11 cellular contexts compared by ENCODE assay signal in genomic region chr20:19993937-19994667, GRCh38. TPM values are rescaled to one million over a fixed set of nuclear protein-coding genes. Genes with fewer than 3 reads are reported as not detected.
DNase-seq lines count a peak whose midpoint lies in the region; ATAC-seq and TF ChIP-seq lines count a peak whose summit lies in the region.
"Had no signal": no experiment of that assay in that cellular context is flagged by ENCODE, and none has a peak within 500 bp of the region (broad histone marks: within the 10 kb centered on the region; RNA-seq: fewer than 3 reads in every experiment).

No MANE protein-coding gene starts in this region.

- H3K9ac ChIP-seq in muscle layer of colon (ENCODE audit: low read length): peak overlapping the region; percentile 7

- H3K9me3 ChIP-seq in AG04450 (ENCODE audit: control insufficient read depth, insufficient read depth, low read length) (no peaks in the 10 kb centered on the region; the same call in 1 of the 2 replicates), PC-9 (ENCODE audit: insufficient read depth, low read depth) (no peaks in the 10 kb centered on the region), muscle layer of colon (ENCODE audit: low read length) (no peaks in the 10 kb centered on the region)

- H3K9me2 ChIP-seq in PC-9 (ENCODE audit: insufficient read depth): no peaks in the 10 kb centered on the region

- ATAC-seq in HG02623 (IDR thresholded peaks at IDR 0.05; ENCODE audit: unreplicated experiment) (no peak), GM18502 (IDR thresholded peaks at IDR 0.05; ENCODE audit: poor library complexity, unreplicated experiment) (no peak)
- ATAC-seq: activated T-cell treated with anti-CD3 and anti-CD28 coated beads, Interleukin-2, amount 50 U/mL, for 72 hours; stimulated activated naive B cell treated with anti-CD40 and anti-IgM and Interleukin-4, amounts not matched to agents 10 μg/mL and 1 μg/mL and 100 μg/mL, for 72 hours had no signal

- H3K4me1 ChIP-seq in PC-9 (replicated peaks; ENCODE audit: insufficient read depth) (peaks cover 54% of the 10 kb centered on the region), muscle layer of colon (ENCODE audit: insufficient read depth, low read length) (peaks cover 41% of the 10 kb centered on the region)

- CTCF ChIA-PET in AG04450 (lab: Charles Lee): interaction anchor here (0.6 to 3.2 kb wide), 26 partner anchors 9 to 599 kb away, joined by 3 to 27 read pairs (median 5); partner anchors contain the start of gene NAA20
- CTCF ChIA-PET in PC-9 (lab: Charles Lee): interaction anchor here (0.6 to 1.8 kb wide), 6 partner anchors 17 to 108 kb away, joined by 3 to 7 read pairs (median 4); partner anchors contain the start of genes CFAP61 and CRNKL1

- TF ChIP-seq CTCF in AG04450 (IDR thresholded peaks at IDR 0.05; ENCODE audit: low read depth, low read length): no peak
- no peak for TF ChIP-seq CTCF in PC-9 (conservative IDR thresholded peaks at IDR 0.05)

- H3K36me3 ChIP-seq in PC-9 (ENCODE audit: low read depth) (peaks cover 5% of the 10 kb centered on the region; the same call in 1 of the 2 replicates), muscle layer of colon (ENCODE audit: insufficient read depth, low read length) (peaks cover 44% of the 10 kb centered on the region)

- H3K79me2 ChIP-seq in PC-9 (ENCODE audit: low read depth): peaks cover 61% of the 10 kb centered on the region

- peak overlapping the region; percentile 96 for H3K27ac ChIP-seq in AG04450 (ENCODE audit: low read depth, low read length)
- H3K27ac ChIP-seq in PC-9: peak overlapping the region; percentile 100
- peak overlapping the region; percentile 98 for H3K27ac ChIP-seq in epithelial cell of prostate
- peak overlapping the region; percentile 83 for H3K27ac ChIP-seq in muscle layer of colon (ENCODE audit: low read depth, low read length)

- TSS peak; percentile 43 for BruUV-seq in PC-9 (replicated peaks; lab: Mats Ljungman, UMichigan)

- POLR2A ChIA-PET in AG04450 (lab: Yijun Ruan, JAX) (interaction anchor here (0.5 to 6.5 kb wide), 9 partner anchors 16 to 210 kb away, joined by 3 to 88 read pairs (median 5); no protein-coding TSS in a partner anchor), PC-9 (lab: Charles Lee; ENCODE audit: unreplicated experiment) (interaction anchor here (0.6 to 1.9 kb wide), 7 partner anchors 15 to 208 kb away, joined by 3 to 26 read pairs (median 5); partner anchors contain the start of genes CFAP61 and CRNKL1)

- DNase-seq in AG04450 (ENCODE audit: low read depth, low spot score): no peak
- peak; percentile 48 to 82 for DNase-seq in PC-9
- peak; percentile 68 for DNase-seq in epithelial cell of prostate (ENCODE audit: low read depth, low spot score)
- no peak for DNase-seq in cerebellar cortex (ENCODE audit: low spot score)
- no peak for DNase-seq in retina
- DNase-seq: activated T-cell treated with anti-CD3 and anti-CD28 coated beads, Interleukin-2, amount 50 U/mL, for 72 hours; stimulated activated naive B cell treated with anti-CD40 and anti-IgM and Interleukin-4, amounts not matched to agents 10 μg/mL and 1 μg/mL and 100 μg/mL, for 72 hours had no signal

- peak overlapping the region; percentile 91 for H3K4me2 ChIP-seq in PC-9

- H3K4me3 ChIP-seq in AG04450 (ENCODE audit: low read depth, low read length) (no peak overlapping the region), PC-9 (peak overlapping the region; percentile 46; the same call in 1 of the 2 replicates), muscle layer of colon (ENCODE audit: low read depth in 1 of 2, low read length in 2 of 2) (peak overlapping the region; percentile 4 to 22)

- H2AFZ ChIP-seq in PC-9: peak overlapping the region; percentile 59; the same call in 1 of the 2 replicates

- intact Hi-C loops in PC-9 (cut with micrococcal nuclease; ENCODE audit: unreplicated experiment): loop anchor here (1.0 to 2.0 kb wide), 9 partner anchors 20 to 235 kb away; partner anchors contain the start of gene RIN2

- no peaks in the 10 kb centered on the region for H3K27me3 ChIP-seq in AG04450 (ENCODE audit: control insufficient read depth, insufficient read depth, low read length)
- no peaks in the 10 kb centered on the region for H3K27me3 ChIP-seq in PC-9 (ENCODE audit: insufficient read depth, low read depth)
- H3K27me3 ChIP-seq in muscle layer of colon (ENCODE audit: control insufficient read depth in 1 of 2, insufficient read depth in 2 of 2, low read length in 2 of 2): no peaks in the 10 kb centered on the region

- H3F3A ChIP-seq in PC-9 (ENCODE audit: insufficient read depth, low read depth): peaks cover 47% of the 10 kb centered on the region

- no peaks in the 10 kb centered on the region for H4K20me1 ChIP-seq in PC-9 (ENCODE audit: insufficient read depth)

RNA-seq across cellular contexts. Expression of gene NAA20, which starts 23.1 kb away (rescaled TPM):
- polyA plus RNA-seq in AG04450 (2011; rRNA removed): 59.6 and 85.1 TPM in 2 replicates
- 15.6 and 23.1 TPM in 2 replicates for polyA minus RNA-seq in AG04450 (2011; rRNA and poly(A)+ RNA removed)
- total RNA-seq in PC-9 (2021): 167 and 168 TPM in 2 replicates

RNA-seq across cellular contexts. Expression of gene CRNKL1, which starts 58.2 kb away (rescaled TPM):
- polyA plus RNA-seq in AG04450 (2011; rRNA removed): 15.1 and 21.0 TPM in 2 replicates
- 15.7 and 21.2 TPM in 2 replicates for polyA minus RNA-seq in AG04450 (2011; rRNA and poly(A)+ RNA removed)
- total RNA-seq in PC-9 (2021): 24.8 and 33.0 TPM in 2 replicates

RNA-seq across cellular contexts. Expression of gene CFAP61, which starts 58.2 kb away (rescaled TPM):
- not detected in 2 replicates for polyA plus RNA-seq in AG04450 (2011; rRNA removed)
- 0.83 TPM in 1 of 2 replicates, not detected in the other for polyA minus RNA-seq in AG04450 (2011; rRNA and poly(A)+ RNA removed)
- total RNA-seq in PC-9 (2021): 1.7 and 2.6 TPM in 2 replicates
- total RNA-seq: activated T-cell treated with anti-CD3 and anti-CD28 coated beads, Interleukin-2, amount 50 U/mL, for 72 hours; lung microvascular endothelial cell had no signal

Comparison
In these comparisons a context has a peak if more than half of its experiments do, and no peak if none do; other contexts are left out.
1. DNase-seq: peak in PC-9 (2 of 2) and epithelial cell of prostate (single experiment); none in AG04450 (single experiment), cerebellar cortex (single experiment) and retina (single experiment).
2. Peak in every context shown above with its lines, with median percentiles within 50 percentile points of each other: H3K27ac ChIP-seq.